In genomic region chr17:72465191-72466024, GRCh38 we compare ENCODE assay signal across 7 cellular contexts.
A peak's percentile ranks its signal among the peaks of the same experiment; 100 is the strongest.
DNase-seq lines count a peak whose midpoint lies in the region; ATAC-seq, FAIRE-seq and TF ChIP-seq lines count a peak whose summit lies in the region.

No MANE protein-coding gene starts in this region.

- H3K9me3 ChIP-seq in GM12878 (replicated peaks; ENCODE audit: control insufficient read depth, insufficient read depth, low read length): no peaks in the 10 kb centered on the region

- peak overlapping the region; percentile 10; the same call in 1 of the 2 replicates for H3K4me3 ChIP-seq in GM12878

- no peak for TF ChIP-seq POLR2A in GM12878 (IDR thresholded peaks at IDR 0.05; ENCODE audit: low read depth, low read length)

- 30% methylated on average over 18 of the region's 18 CpGs for WGBS in GM12878 (ENCODE audit: insufficient coverage, insufficient replicate concordance, low lambda C conversion rate, missing lambda C conversion rate)

- peak overlapping the region; percentile 10; the same call in 1 of the 2 replicates for H3K9ac ChIP-seq in GM12878 (ENCODE audit: control insufficient read depth, insufficient read depth, low read length)

- DNase-seq in HT-29 (ENCODE audit: low spot score) (peak; percentile 78), GM12878 (ENCODE audit: low read depth, low spot score) (peak; percentile 93), myocyte (ENCODE audit: low read depth) (peak; percentile 79), pons (ENCODE audit: low spot score) (no peak), DMS79 (lab: John Stamatoyannopoulos, UW) (no peak), glutamatergic neuron (no peak)

- H3K4me1 Mint-ChIP-seq in glutamatergic neuron (ENCODE audit: low read depth, unreplicated experiment): peaks cover 7% of the 10 kb centered on the region

- SMC1A ChIA-PET in GM12878 (lab: Charles Lee; ENCODE audit: uncharacterized antibody, unreplicated experiment): interaction anchor here (0.5 to 11.1 kb wide), 28 partner anchors 14 to 992 kb away, joined by 3 to 335 read pairs (median 6); partner anchors contain the start of gene SOX9

- H3K27ac Mint-ChIP-seq in glutamatergic neuron (ENCODE audit: unreplicated experiment): no peak overlapping the region

- H3K79me2 ChIP-seq in GM12878 (ENCODE audit: control insufficient read depth, insufficient read depth, low read length): no peaks in the 10 kb centered on the region

- no peak overlapping the region for H2AFZ ChIP-seq in GM12878 (ENCODE audit: control insufficient read depth, low read depth, low read length)

- peak overlapping the region; percentile 44; the same call in 1 of the 2 replicates for H3K4me2 ChIP-seq in GM12878 (ENCODE audit: control insufficient read depth, insufficient read depth)

- POLR2A ChIA-PET in GM12878 (lab: Charles Lee): interaction anchor here (0.5 to 7.0 kb wide), 10 partner anchors 9 to 431 kb away, joined by 3 to 170 read pairs (median 10); no protein-coding TSS in a partner anchor

- TSS peak; percentile 64 for BruUV-seq in GM12878 (replicated peaks; lab: Mats Ljungman, UMichigan)

- TF ChIP-seq EP300 in GM12878 (IDR thresholded peaks at IDR 0.05; ENCODE audit: borderline replicate concordance in 1 of 2, control insufficient read depth in 1 of 2, low read depth in 2 of 2, low read length in 2 of 2): peak; percentile 38 to 66; a peak in 3 of 4 replicates

- RAD21 ChIA-PET in GM12878 (lab: Charles Lee; ENCODE audit: unreplicated experiment): interaction anchor here (0.8 to 13.5 kb wide), 25 partner anchors 9 to 461 kb away, joined by 3 to 353 read pairs (median 6); partner anchors contain the start of gene SOX9

- peaks cover 2% of the 10 kb centered on the region for H3K9me3 Mint-ChIP-seq in glutamatergic neuron (ENCODE audit: unreplicated experiment)

- intact Hi-C loops in GM12878 (cut with micrococcal nuclease; ENCODE audit: unreplicated experiment): loop anchor here (1.0 to 5.0 kb wide), 7 partner anchors 42 to 460 kb away; partner anchors contain the start of gene SOX9

- H3K36me3 ChIP-seq in GM12878 (ENCODE audit: control insufficient read depth in 2 of 2, insufficient read depth in 2 of 2, low read length in 1 of 2): no peaks in the 10 kb centered on the region; a peak in 2 of 4 replicates

- H3K36me3 Mint-ChIP-seq in glutamatergic neuron (ENCODE audit: unreplicated experiment): no peaks in the 10 kb centered on the region

- no peaks in the 10 kb centered on the region for H3K27me3 ChIP-seq in GM12878 (replicated peaks in 1 of 2; ENCODE audit: control insufficient read depth in 2 of 2, insufficient read depth in 2 of 2, low read length in 1 of 2)

- FAIRE-seq in GM12878 (lab: Jason Lieb, UNC): no peak

- peaks cover 41% of the 10 kb centered on the region for H3K4me1 ChIP-seq in GM12878 (ENCODE audit: control insufficient read depth, insufficient read depth, low read length)

- CTCF ChIA-PET in GM12878 (lab: Yijun Ruan, JAX): interaction anchor here (0.7 to 6.6 kb wide), 9 partner anchors 14 to 76 kb away, joined by 3 to 111 read pairs (median 6); no protein-coding TSS in a partner anchor

- ATAC-seq in GM19395 (IDR thresholded peaks at IDR 0.05; ENCODE audit: unreplicated experiment): peak; percentile 32
- peak; percentile 78 for ATAC-seq in GM12878

- no peaks in the 10 kb centered on the region for H4K20me1 ChIP-seq in GM12878 (ENCODE audit: control insufficient read depth, insufficient read depth)

- no peak overlapping the region for H3K4me3 Mint-ChIP-seq in glutamatergic neuron (ENCODE audit: unreplicated experiment)

- in situ Hi-C loops in GM12878 (cut with MboI): no loop called here

- peak overlapping the region; percentile 78 for H3K27ac ChIP-seq in GM12878 (ENCODE audit: control insufficient read depth, insufficient read depth)

- H3K27me3 Mint-ChIP-seq in glutamatergic neuron (ENCODE audit: unreplicated experiment): peaks cover 1% of the 10 kb centered on the region

- 0 out of 2 replicates have a peak, but pooled peaks have one; percentile 1 for TF ChIP-seq RAD21 in GM12878 (IDR thresholded peaks at IDR 0.05; ENCODE audit: insufficient read depth, low read depth, low read length)

- peak in 1 of 3 experiments; percentile 30; a peak in 1 of 6 replicates for TF ChIP-seq CTCF in GM12878 (IDR thresholded peaks at IDR 0.05 in 2 of 3, conservative IDR thresholded peaks at IDR 0.05 in 1 of 3; ENCODE audit: control insufficient read depth in 2 of 3, extremely low read depth in 1 of 3, insufficient read depth in 1 of 3, low read depth in 3 of 3, low read length in 3 of 3)
- no peak for TF ChIP-seq CTCF in glutamatergic neuron (IDR thresholded peaks at IDR 0.05; ENCODE audit: partially characterized antibody, unreplicated experiment)

TF ChIP-seq in GM12878, 131 proteins besides CTCF, POLR2A, EP300 and RAD21 (continues in another document):
- TF ChIP-seq RBBP5 (conservative IDR thresholded peaks at IDR 0.05) (no peak), REST (IDR thresholded peaks at IDR 0.05; ENCODE audit: low read depth, low read length) (no peak), IRF5 (IDR thresholded peaks at IDR 0.05; ENCODE audit: borderline replicate concordance) (no peak), CREB1 (IDR thresholded peaks at IDR 0.05; ENCODE audit: low read depth) (peak; percentile 57), CEBPB (IDR thresholded peaks at IDR 0.05; ENCODE audit: borderline replicate concordance in 1 of 2, low read depth in 2 of 2, low read length in 2 of 2) (no peak), SMAD1 (IDR thresholded peaks at IDR 0.05; ENCODE audit: low read depth, partially characterized antibody) (peak; percentile 97), IKZF1 (conservative IDR thresholded peaks at IDR 0.05) (peak; percentile 92), E2F8 (IDR thresholded peaks at IDR 0.05; ENCODE audit: low read depth, partially characterized antibody) (no peak)

Comparison
In these comparisons a context has a peak if more than half of its experiments do, and no peak if none do; other contexts are left out.
1. DNase-seq: peak in HT-29 (single experiment), GM12878 (single experiment) and myocyte (single experiment); none in pons (single experiment), DMS79 (single experiment) and glutamatergic neuron (single experiment).